8 cellular contexts compared by ENCODE assay signal in the genomic region with DNA sequence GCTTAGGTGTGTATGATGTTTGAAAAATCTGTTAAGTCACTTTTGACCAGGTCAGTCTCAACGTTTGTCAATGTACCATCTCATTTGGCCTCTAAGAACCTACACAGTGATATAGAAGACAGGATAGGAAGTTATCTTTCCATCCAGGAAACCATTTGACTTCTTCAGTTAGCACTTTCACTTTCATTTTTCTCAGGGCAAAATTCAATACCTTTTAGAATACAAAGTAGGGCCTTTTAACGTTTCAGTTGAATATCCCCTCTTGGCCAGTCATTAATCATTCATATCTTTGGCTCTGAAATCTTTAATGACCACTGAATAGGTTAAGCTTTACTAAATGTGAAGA.
DNase-seq lines count a peak whose midpoint lies in the region; ATAC-seq and TF ChIP-seq lines count a peak whose summit lies in the region.

No MANE protein-coding gene starts in this region.

- intact Hi-C loops in left ventricle myocardium inferior (cut with micrococcal nuclease): no loop called here
- intact Hi-C loops in heart right ventricle (cut with DNase I): no loop called here

- peak overlapping the region; percentile 64 to 69 (median 65) for H3K4me3 Mint-ChIP-seq in T-cell

- H3K4me3 ChIP-seq in left ventricle myocardium inferior: peak overlapping the region; percentile 18
- H3K4me3 ChIP-seq in heart right ventricle: peak overlapping the region in 2 of 10 donors; percentile 1 to 12
- no peak overlapping the region for H3K4me3 ChIP-seq in fibroblast of villous mesenchyme (ENCODE audit: low read depth, low read length)
- H3K4me3 ChIP-seq in thoracic aorta: peak overlapping the region; percentile 62

- H3K36me3 ChIP-seq in left ventricle myocardium inferior (no peaks in the 10 kb centered on the region), heart right ventricle (no peaks in the 10 kb centered on the region), thoracic aorta (no peaks in the 10 kb centered on the region)

- DNase-seq in left ventricle myocardium inferior (no peak), heart right ventricle (no peak), T-cell (no peak), fibroblast of villous mesenchyme (ENCODE audit: low read depth) (peak; percentile 26), thoracic aorta (ENCODE audit: low spot score) (no peak), NCI-H526 treated with DMSO at 0.1 percent for 48 hours (lab: John Stamatoyannopoulos, UW) (no peak), occipital lobe (lab: John Stamatoyannopoulos, UW) (no peak)

- H3K9me3 ChIP-seq in left ventricle myocardium inferior (replicated peaks) (peaks cover under 1% of the 10 kb centered on the region), heart right ventricle (peaks cover 0 to 5% (median 0%) of the 10 kb centered on the region in 11 donors), thoracic aorta (no peaks in the 10 kb centered on the region)

- POLR2A ChIA-PET in T-cell (lab: Charles Lee): no interaction called here

- no peaks in the 10 kb centered on the region for H3K36me3 Mint-ChIP-seq in T-cell

- ATAC-seq in heart right ventricle: no peak
- peak; percentile 45 to 64 (median 59) for ATAC-seq in T-cell (replicated peaks in 1 of 4)
- no peak for ATAC-seq in thoracic aorta (ENCODE audit: insufficient number of reproducible peaks, low FRiP score, low read depth)
- ATAC-seq in GM19467 (IDR thresholded peaks at IDR 0.05; ENCODE audit: unreplicated experiment): no peak

- peaks cover 0 to 5% (median 1%) of the 10 kb centered on the region in 3 donors for H3K9me3 Mint-ChIP-seq in T-cell

- CTCF ChIA-PET in T-cell (lab: Charles Lee): interaction anchor here in 1 of 2 donors (0.8 kb wide), 1 partner anchor 14 kb away, joined by 3 read pairs; no protein-coding TSS in a partner anchor

- H3K4me1 ChIP-seq in left ventricle myocardium inferior: no peaks in the 10 kb centered on the region
- peaks cover 0 to 7% (median 0%) of the 10 kb centered on the region in 9 donors for H3K4me1 ChIP-seq in heart right ventricle
- H3K4me1 ChIP-seq in thoracic aorta (ENCODE audit: control insufficient read depth in 1 of 2, low read depth in 2 of 2): peaks cover 4 to 8% of the 10 kb centered on the region in 2 donors

- H3K27ac ChIP-seq in left ventricle myocardium inferior (replicated peaks) (no peak overlapping the region), heart right ventricle (no peak overlapping the region), thoracic aorta (no peak overlapping the region)

- H3K4me1 Mint-ChIP-seq in T-cell: peaks cover 15 to 18% (median 16%) of the 10 kb centered on the region in 3 donors

- H3K27ac Mint-ChIP-seq in T-cell: peak overlapping the region; percentile 82 to 93

- H3K27me3 ChIP-seq in left ventricle myocardium inferior (ENCODE audit: low read depth) (peaks cover 9% of the 10 kb centered on the region), heart right ventricle (peaks cover 0 to 4% (median 0%) of the 10 kb centered on the region in 7 donors), thoracic aorta (replicated peaks; ENCODE audit: insufficient read depth) (no peaks in the 10 kb centered on the region)

- TF ChIP-seq CTCF in left ventricle myocardium inferior (IDR thresholded peaks at IDR 0.05; ENCODE audit: borderline replicate concordance) (no peak), heart right ventricle (IDR thresholded peaks at IDR 0.05) (no peak), fibroblast of villous mesenchyme (IDR thresholded peaks at IDR 0.05; ENCODE audit: insufficient read depth, low read depth, low read length) (no peak), thoracic aorta (IDR thresholded peaks at IDR 0.05) (no peak)

- peaks cover 0 to 11% of the 10 kb centered on the region in 2 donors for H3K27me3 Mint-ChIP-seq in T-cell

- 21 to 28% methylated on average over 2 of the region's 2 CpGs for WGBS in heart right ventricle, 2 donors

Comparison
In these comparisons a context has a peak if more than half of its experiments do, and no peak if none do; other contexts are left out.
1. ATAC-seq: peak in T-cell (4 of 4); none in heart right ventricle (0 of 8), thoracic aorta (single experiment) and GM19467 (single experiment).